ENCODE assay signal across 11 cellular contexts in the genomic region with DNA sequence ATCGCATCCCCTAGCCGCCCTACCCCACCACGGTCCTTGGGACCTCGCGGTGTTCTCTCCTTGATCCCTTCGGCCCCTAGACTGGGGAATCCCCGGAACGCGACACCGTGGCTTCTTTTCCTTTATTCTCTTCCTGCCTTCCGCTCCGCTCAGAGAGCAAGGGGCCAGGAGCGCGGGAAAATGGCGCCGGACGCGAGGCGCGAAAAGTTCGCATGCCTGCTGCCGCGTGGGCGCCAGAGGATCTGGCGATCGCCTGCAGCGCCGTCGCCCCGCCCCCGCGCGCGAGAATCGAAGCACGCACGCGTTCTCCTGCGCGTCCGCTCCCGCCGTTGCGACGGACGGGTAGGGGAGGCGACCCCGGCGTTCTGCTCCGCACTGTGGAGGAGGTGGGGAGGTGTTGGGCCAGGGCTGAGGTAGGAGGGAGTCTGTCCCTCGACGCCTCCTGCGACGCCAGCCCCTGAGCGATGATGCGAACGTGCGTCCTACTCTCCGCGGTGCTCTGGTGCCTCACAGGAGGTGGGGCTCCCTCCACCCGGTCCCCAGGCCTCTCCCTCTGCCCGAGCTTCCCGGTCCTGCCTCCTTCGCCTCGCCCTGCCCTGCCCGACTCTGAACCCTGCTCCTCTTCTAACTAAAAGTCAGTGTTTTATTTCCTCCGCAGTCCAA. TPM values are rescaled to one million over a fixed set of nuclear protein-coding genes. Genes with fewer than 3 reads are reported as not detected.
A peak's percentile ranks its signal among the peaks of the same experiment; 100 is the strongest.
DNase-seq lines count a peak whose midpoint lies in the region; ATAC-seq and TF ChIP-seq lines count a peak whose summit lies in the region.
"Had no signal": no experiment of that assay in that cellular context is flagged by ENCODE, and none has a peak within 500 bp of the region (broad histone marks: within the 10 kb centered on the region; RNA-seq: fewer than 3 reads in every experiment).

A gene with protein sequence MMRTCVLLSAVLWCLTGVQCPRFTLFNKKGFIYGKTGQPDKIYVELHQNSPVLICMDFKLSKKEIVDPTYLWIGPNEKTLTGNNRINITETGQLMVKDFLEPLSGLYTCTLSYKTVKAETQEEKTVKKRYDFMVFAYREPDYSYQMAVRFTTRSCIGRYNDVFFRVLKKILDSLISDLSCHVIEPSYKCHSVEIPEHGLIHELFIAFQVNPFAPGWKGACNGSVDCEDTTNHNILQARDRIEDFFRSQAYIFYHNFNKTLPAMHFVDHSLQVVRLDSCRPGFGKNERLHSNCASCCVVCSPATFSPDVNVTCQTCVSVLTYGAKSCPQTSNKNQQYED (plus strand): TSS at position 312 of the 663 bp plus-strand sequence. CDS start 153 bp downstream, at position 465.

- H3K27me3 ChIP-seq in DOHH2 (ENCODE audit: control insufficient read depth, low read length): no peaks in the 10 kb centered on the region

- H3K27ac Mint-ChIP-seq in endothelial cell (ENCODE audit: unreplicated experiment): no peak within 1 kb of the TSS

- POLR2A ChIA-PET in OCI-LY7 (lab: Charles Lee): no interaction called here

- H3K27ac ChIP-seq in DOHH2 (ENCODE audit: low read depth, low read length) (peak within 1 kb of the TSS; percentile 98), OCI-LY7 (ENCODE audit: low read depth, low read length, poor library complexity, severe bottlenecking) (peak within 1 kb of the TSS; percentile 89)
- H3K27ac ChIP-seq: C4-2B, SK-N-MC had no signal

- peaks cover 12% of the 10 kb centered on the region for H3K36me3 ChIP-seq in DOHH2 (ENCODE audit: control insufficient read depth, low read length)
- no peaks in the 10 kb centered on the region for H3K36me3 ChIP-seq in OCI-LY7 (ENCODE audit: insufficient read depth, low read length)

- intact Hi-C loops in OCI-LY7 (cut with micrococcal nuclease; ENCODE audit: unreplicated experiment): no loop called here

- no TSS peak for BruUV-seq in OCI-LY7 (replicated peaks; lab: Mats Ljungman, UMichigan)

- H3K4me2 ChIP-seq in DOHH2 (ENCODE audit: low read length) (peak within 1 kb of the TSS; percentile 90), OCI-LY7 (ENCODE audit: low read length) (peak within 1 kb of the TSS; percentile 94)

- H3K4me1 ChIP-seq in DOHH2 (ENCODE audit: control insufficient read depth, low read length) (peaks cover 86% of the 10 kb centered on the region), OCI-LY7 (ENCODE audit: insufficient read depth, low read length, poor library complexity, severe bottlenecking) (peaks cover 67% of the 10 kb centered on the region)

- no peaks in the 10 kb centered on the region for H3K9me3 Mint-ChIP-seq in endothelial cell (ENCODE audit: unreplicated experiment)

- H3K4me1 Mint-ChIP-seq in endothelial cell (ENCODE audit: unreplicated experiment): peaks cover 3% of the 10 kb centered on the region

- ATAC-seq in GM19395 (IDR thresholded peaks at IDR 0.05; ENCODE audit: unreplicated experiment) (no peak), SK-N-SH treated with all-trans-retinoic acid at 6 μM for 48 hours (no peak)

- H3K4me3 Mint-ChIP-seq in endothelial cell (ENCODE audit: unreplicated experiment): no peak within 1 kb of the TSS

- peaks cover 6% of the 10 kb centered on the region for H3K27me3 Mint-ChIP-seq in endothelial cell (ENCODE audit: unreplicated experiment)

- H3K9me2 ChIP-seq in DOHH2 (replicated peaks; ENCODE audit: control insufficient read depth, low read length) (no peaks in the 10 kb centered on the region), OCI-LY7 (ENCODE audit: insufficient read depth, low read length) (no peaks in the 10 kb centered on the region)

- H3K4me3 ChIP-seq in DOHH2 (ENCODE audit: low read length) (peak within 1 kb of the TSS; percentile 84), OCI-LY7 (ENCODE audit: low read depth, low read length, poor library complexity, severe bottlenecking) (no peak within 1 kb of the TSS)
- H3K4me3 ChIP-seq: SK-N-MC had no signal

- H3K79me2 ChIP-seq in DOHH2 (ENCODE audit: control insufficient read depth, low read length) (peaks cover 41% of the 10 kb centered on the region), OCI-LY7 (ENCODE audit: insufficient read depth, low read depth, low read length) (peaks cover 15% of the 10 kb centered on the region)

- peak within 1 kb of the TSS; percentile 56 for H2AFZ ChIP-seq in OCI-LY7 (ENCODE audit: low read length)

- no peaks in the 10 kb centered on the region for H3K9me3 ChIP-seq in DOHH2 (ENCODE audit: control insufficient read depth, insufficient read depth, low read length)
- H3K9me3 ChIP-seq in OCI-LY7 (ENCODE audit: low read length): no peaks in the 10 kb centered on the region

- peaks cover 60% of the 10 kb centered on the region for H3F3A ChIP-seq in DOHH2 (ENCODE audit: control insufficient read depth, insufficient read depth)

- CTCF ChIA-PET in OCI-LY7 (lab: Charles Lee; ENCODE audit: unreplicated experiment): no interaction called here

- DNase-seq in OCI-LY7 (ENCODE audit: low spot score) (no peak), endothelial cell (ENCODE audit: low spot score) (no peak), H4 (ENCODE audit: low spot score) (no peak)
- peak; percentile 15 for DNase-seq in activated gamma-delta T cell treated with anti-CD3 and anti-CD28 coated beads, Interleukin-2, amount 50 U/mL, for 16 hours (ENCODE audit: low read depth)
- peak; percentile 52 for DNase-seq in stimulated activated CD4-positive, alpha-beta T cell treated with anti-CD3 and anti-CD28 coated beads, Interleukin-12 subunit alpha, Interleukin-12 subunit beta, amount 100 ng/mL, for 4 hours

- TF ChIP-seq CTCF in DOHH2 (IDR thresholded peaks at IDR 0.05; ENCODE audit: low read depth, low read length, poor library complexity, severe bottlenecking): no peak
- TF ChIP-seq CTCF in OCI-LY7 (conservative IDR thresholded peaks at IDR 0.05; ENCODE audit: low read length): no peak
- no peak for TF ChIP-seq CTCF in endothelial cell (IDR thresholded peaks at IDR 0.05; ENCODE audit: unreplicated experiment)

- H4K20me1 ChIP-seq in DOHH2 (ENCODE audit: control insufficient read depth, insufficient read depth, low read depth, low read length) (no peaks in the 10 kb centered on the region), OCI-LY7 (ENCODE audit: insufficient read depth, low read length) (no peaks in the 10 kb centered on the region)

- no peaks in the 10 kb centered on the region for H3K36me3 Mint-ChIP-seq in endothelial cell (ENCODE audit: low read depth, unreplicated experiment)

TF ChIP-seq in SK-N-SH treated with all-trans-retinoic acid at 6 μM for 48 hours, 23 proteins besides CTCF, POLR2A, EP300 and RAD21 (continues in another document):
- TF ChIP-seq, protein P1, sequence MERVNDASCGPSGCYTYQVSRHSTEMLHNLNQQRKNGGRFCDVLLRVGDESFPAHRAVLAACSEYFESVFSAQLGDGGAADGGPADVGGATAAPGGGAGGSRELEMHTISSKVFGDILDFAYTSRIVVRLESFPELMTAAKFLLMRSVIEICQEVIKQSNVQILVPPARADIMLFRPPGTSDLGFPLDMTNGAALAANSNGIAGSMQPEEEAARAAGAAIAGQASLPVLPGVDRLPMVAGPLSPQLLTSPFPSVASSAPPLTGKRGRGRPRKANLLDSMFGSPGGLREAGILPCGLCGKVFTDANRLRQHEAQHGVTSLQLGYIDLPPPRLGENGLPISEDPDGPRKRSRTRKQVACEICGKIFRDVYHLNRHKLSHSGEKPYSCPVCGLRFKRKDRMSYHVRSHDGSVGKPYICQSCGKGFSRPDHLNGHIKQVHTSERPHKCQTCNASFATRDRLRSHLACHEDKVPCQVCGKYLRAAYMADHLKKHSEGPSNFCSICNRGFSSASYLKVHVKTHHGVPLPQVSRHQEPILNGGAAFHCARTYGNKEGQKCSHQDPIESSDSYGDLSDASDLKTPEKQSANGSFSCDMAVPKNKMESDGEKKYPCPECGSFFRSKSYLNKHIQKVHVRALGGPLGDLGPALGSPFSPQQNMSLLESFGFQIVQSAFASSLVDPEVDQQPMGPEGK (CRISPR knock-in tag; IDR thresholded peaks at IDR 0.05; ENCODE audit: borderline replicate concordance): no peak
- TF ChIP-seq PPARA (CRISPR knock-in tag; IDR thresholded peaks at IDR 0.05; ENCODE audit: borderline replicate concordance): no peak
- no peak for TF ChIP-seq RARB (CRISPR knock-in tag; IDR thresholded peaks at IDR 0.05)
- no peak for TF ChIP-seq ZNF565 (CRISPR knock-in tag; conservative IDR thresholded peaks at IDR 0.05; ENCODE audit: low read depth)
- TF ChIP-seq, protein P2, sequence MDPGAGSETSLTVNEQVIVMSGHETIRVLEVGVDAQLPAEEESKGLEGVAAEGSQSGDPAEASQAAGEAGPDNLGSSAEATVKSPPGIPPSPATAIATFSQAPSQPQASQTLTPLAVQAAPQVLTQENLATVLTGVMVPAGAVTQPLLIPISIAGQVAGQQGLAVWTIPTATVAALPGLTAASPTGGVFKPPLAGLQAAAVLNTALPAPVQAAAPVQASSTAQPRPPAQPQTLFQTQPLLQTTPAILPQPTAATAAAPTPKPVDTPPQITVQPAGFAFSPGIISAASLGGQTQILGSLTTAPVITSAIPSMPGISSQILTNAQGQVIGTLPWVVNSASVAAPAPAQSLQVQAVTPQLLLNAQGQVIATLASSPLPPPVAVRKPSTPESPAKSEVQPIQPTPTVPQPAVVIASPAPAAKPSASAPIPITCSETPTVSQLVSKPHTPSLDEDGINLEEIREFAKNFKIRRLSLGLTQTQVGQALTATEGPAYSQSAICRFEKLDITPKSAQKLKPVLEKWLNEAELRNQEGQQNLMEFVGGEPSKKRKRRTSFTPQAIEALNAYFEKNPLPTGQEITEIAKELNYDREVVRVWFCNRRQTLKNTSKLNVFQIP (CRISPR knock-in tag; IDR thresholded peaks at IDR 0.05; ENCODE audit: borderline replicate concordance, low read depth): no peak
- TF ChIP-seq GLIS3 (CRISPR knock-in tag; IDR thresholded peaks at IDR 0.05): no peak

RNA-seq across cellular contexts. Expression of the gene that starts here (rescaled TPM):
- total RNA-seq in OCI-LY7 (2014; rRNA removed; shearing (Covaris generic)): not detected in 2 replicates
- not detected in 2 replicates for total RNA-seq in OCI-LY7 (2022)
- total RNA-seq in endothelial cell (ENCODE audit: unreplicated experiment): not detected
- not detected in 2 replicates for total RNA-seq in H4 (2014; rRNA removed; shearing (Covaris generic))
- total RNA-seq: dermis microvascular lymphatic vessel endothelial cell had no signal

Comparison
In these comparisons a context has a peak if more than half of its experiments do, and no peak if none do; other contexts are left out.
1. DNase-seq: peak in activated gamma-delta T cell treated with anti-CD3 and anti-CD28 coated beads, Interleukin-2, amount 50 U/mL, for 16 hours (single experiment) and stimulated activated CD4-positive, alpha-beta T cell treated with anti-CD3 and anti-CD28 coated beads, Interleukin-12 subunit alpha, Interleukin-12 subunit beta, amount 100 ng/mL, for 4 hours (single experiment); none in OCI-LY7 (single experiment), endothelial cell (single experiment) and H4 (single experiment).